15 cellular contexts compared by ENCODE assay signal in the genomic region with DNA sequence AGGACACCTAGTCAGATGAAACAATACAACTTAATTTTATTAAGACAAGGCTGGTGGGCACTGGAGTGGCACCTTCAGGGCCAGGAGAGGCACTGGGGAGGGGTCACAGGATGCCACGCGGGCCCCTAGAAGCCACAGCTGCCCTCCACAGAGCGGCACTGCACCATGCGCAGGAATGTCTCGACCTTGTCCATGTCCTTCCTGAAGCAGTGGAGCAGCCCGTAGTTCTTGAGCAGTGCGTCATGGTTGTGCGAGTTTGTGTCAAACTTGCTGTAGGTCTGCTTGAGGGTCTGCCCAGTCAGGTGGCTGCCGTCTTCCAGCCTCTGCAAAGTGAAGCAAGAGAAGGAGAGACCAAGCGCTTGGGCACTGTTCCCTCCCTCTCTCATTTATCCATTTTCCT. TPM values are rescaled to one million over a fixed set of nuclear protein-coding genes. Genes with fewer than 3 reads are reported as not detected.
"Had no signal": no experiment of that assay in that cellular context is flagged by ENCODE, and none has a peak within 500 bp of the region (broad histone marks: within the 10 kb centered on the region; RNA-seq: fewer than 3 reads in every experiment).

No MANE protein-coding gene starts in this region.

RNA-seq across cellular contexts. Expression of a gene that starts 1.5 kb away (rescaled TPM):
- total RNA-seq: activated B cell treated with CpG ODN at 0.5 μM for 24 hours; activated CD4-positive, alpha-beta memory T cell treated with anti-CD3 and anti-CD28 coated beads, Interleukin-2, amount 10 ng/mL, durations not matched to agents 7 days and 5 days; activated CD4-positive, alpha-beta T cell treated with anti-CD3 and anti-CD28 coated beads for 36 hours; activated CD4-positive, alpha-beta T cell treated with anti-CD3 and anti-CD28 coated beads, Interleukin-2, amount 10 ng/mL, durations not matched to agents 7 days and 5 days; activated CD8-positive, alpha-beta memory T cell treated with anti-CD3 and anti-CD28 coated beads, Interleukin-2, amount 10 ng/mL, durations not matched to agents 7 days and 5 days; activated CD8-positive, alpha-beta T cell treated with anti-CD3 and anti-CD28 coated beads, Interleukin-2, amount 10 ng/mL, durations not matched to agents 7 days and 5 days; activated naive CD4-positive, alpha-beta T cell treated with anti-CD3 and anti-CD28 coated beads for 36 hours; activated naive CD8-positive, alpha-beta T cell treated with anti-CD3 and anti-CD28 coated beads for 36 hours; activated T-helper 2 cell treated with anti-CD3 and anti-CD28 coated beads, Interferon-gamma antibody, Interleukin-2, Interleukin-4, amounts not matched to agents 10 μg/mL and 5 μg/mL and 100 μg/mL, durations not matched to agents 14 hours and 24 hours and 36 hours; adrenal gland; aorta; astrocyte; body of pancreas; breast epithelium had no signal

RNA-seq across cellular contexts. Expression of a gene that starts 9.1 kb away (rescaled TPM):
- total RNA-seq: activated B cell treated with CpG ODN at 0.5 μM for 24 hours; activated CD4-positive, alpha-beta memory T cell treated with anti-CD3 and anti-CD28 coated beads, Interleukin-2, amount 10 ng/mL, durations not matched to agents 7 days and 5 days; activated CD4-positive, alpha-beta T cell treated with anti-CD3 and anti-CD28 coated beads, Interleukin-2, amount 10 ng/mL, durations not matched to agents 7 days and 5 days; activated CD8-positive, alpha-beta memory T cell treated with anti-CD3 and anti-CD28 coated beads, Interleukin-2, amount 10 ng/mL, durations not matched to agents 7 days and 5 days; activated CD8-positive, alpha-beta T cell treated with anti-CD3 and anti-CD28 coated beads, Interleukin-2, amount 10 ng/mL, durations not matched to agents 7 days and 5 days; activated naive CD4-positive, alpha-beta T cell treated with anti-CD3 and anti-CD28 coated beads for 36 hours; activated naive CD8-positive, alpha-beta T cell treated with anti-CD3 and anti-CD28 coated beads for 36 hours; activated T-helper 2 cell treated with anti-CD3 and anti-CD28 coated beads, Interferon-gamma antibody, Interleukin-2, Interleukin-4, amounts not matched to agents 10 μg/mL and 5 μg/mL and 100 μg/mL, durations not matched to agents 14 hours and 24 hours and 36 hours; adrenal gland; aorta; astrocyte; body of pancreas; breast epithelium had no signal

RNA-seq across cellular contexts. Expression of a gene that starts 13.2 kb away (rescaled TPM):
- total RNA-seq: activated B cell treated with CpG ODN at 0.5 μM for 24 hours; activated CD4-positive, alpha-beta memory T cell treated with anti-CD3 and anti-CD28 coated beads, Interleukin-2, amount 10 ng/mL, durations not matched to agents 7 days and 5 days; activated CD4-positive, alpha-beta T cell treated with anti-CD3 and anti-CD28 coated beads for 36 hours; activated CD4-positive, alpha-beta T cell treated with anti-CD3 and anti-CD28 coated beads, Interleukin-2, amount 10 ng/mL, durations not matched to agents 7 days and 5 days; activated CD8-positive, alpha-beta memory T cell treated with anti-CD3 and anti-CD28 coated beads, Interleukin-2, amount 10 ng/mL, durations not matched to agents 7 days and 5 days; activated CD8-positive, alpha-beta T cell treated with anti-CD3 and anti-CD28 coated beads, Interleukin-2, amount 10 ng/mL, durations not matched to agents 7 days and 5 days; activated naive CD4-positive, alpha-beta T cell treated with anti-CD3 and anti-CD28 coated beads for 36 hours; activated naive CD8-positive, alpha-beta T cell treated with anti-CD3 and anti-CD28 coated beads for 36 hours; activated T-helper 2 cell treated with anti-CD3 and anti-CD28 coated beads, Interferon-gamma antibody, Interleukin-2, Interleukin-4, amounts not matched to agents 10 μg/mL and 5 μg/mL and 100 μg/mL, durations not matched to agents 14 hours and 24 hours and 36 hours; adrenal gland; aorta; body of pancreas; breast epithelium had no signal

RNA-seq across cellular contexts. Expression of a gene that starts 22.5 kb away (rescaled TPM):
- total RNA-seq: body of pancreas had no signal

RNA-seq across cellular contexts. Expression of a gene that starts 27.8 kb away (rescaled TPM):
- total RNA-seq: activated B cell treated with CpG ODN at 0.5 μM for 24 hours; activated CD4-positive, alpha-beta memory T cell treated with anti-CD3 and anti-CD28 coated beads, Interleukin-2, amount 10 ng/mL, durations not matched to agents 7 days and 5 days; activated CD4-positive, alpha-beta T cell treated with anti-CD3 and anti-CD28 coated beads for 36 hours; activated CD4-positive, alpha-beta T cell treated with anti-CD3 and anti-CD28 coated beads, Interleukin-2, amount 10 ng/mL, durations not matched to agents 7 days and 5 days; activated CD8-positive, alpha-beta memory T cell treated with anti-CD3 and anti-CD28 coated beads, Interleukin-2, amount 10 ng/mL, durations not matched to agents 7 days and 5 days; activated CD8-positive, alpha-beta T cell treated with anti-CD3 and anti-CD28 coated beads, Interleukin-2, amount 10 ng/mL, durations not matched to agents 7 days and 5 days; activated naive CD4-positive, alpha-beta T cell treated with anti-CD3 and anti-CD28 coated beads for 36 hours; activated naive CD4-positive, alpha-beta T cell treated with anti-CD3 and anti-CD28 coated beads, Interleukin-2, amount 50 U/mL, for 72 hours; activated naive CD8-positive, alpha-beta T cell treated with anti-CD3 and anti-CD28 coated beads for 36 hours; activated T-helper 2 cell treated with anti-CD3 and anti-CD28 coated beads, Interferon-gamma antibody, Interleukin-2, Interleukin-4, amounts not matched to agents 10 μg/mL and 5 μg/mL and 100 μg/mL, durations not matched to agents 14 hours and 24 hours and 36 hours; adrenal gland; aorta; astrocyte; body of pancreas; breast epithelium had no signal
